In genomic region chr3:104176706-104177105, GRCh38 we compare ENCODE assay signal across 10 cellular contexts.
"Had no signal": no experiment of that assay in that cellular context is flagged by ENCODE, and none has a peak within 500 bp of the region (broad histone marks: within the 10 kb centered on the region; RNA-seq: fewer than 3 reads in every experiment).

No MANE protein-coding gene starts in this region.

- H3K9me3 Mint-ChIP-seq: GM23338, H9, IgD-negative memory B cell had no signal

- H3K4me3 ChIP-seq: GM23338 had no signal

- H2AFZ ChIP-seq: GM23338 had no signal

- H3K4me1 Mint-ChIP-seq: IgD-negative memory B cell had no signal

- ATAC-seq: GM23338, HepG2 had no signal

- H3K27me3 Mint-ChIP-seq: IgD-negative memory B cell had no signal

- H3K27ac ChIP-seq: HL-60, KMS-11 had no signal

- H3K9ac ChIP-seq: KMS-11 had no signal

- H3K27ac Mint-ChIP-seq: IgD-negative memory B cell had no signal

- DNase-seq: H9, HCEC 1CT, KBM-7 had no signal

- FAIRE-seq: H1, H54, HepG2 had no signal

- H3K4me3 Mint-ChIP-seq: GM23338, H9, IgD-negative memory B cell had no signal

- H3K4me2 ChIP-seq: KMS-11 had no signal

- H3K36me3 Mint-ChIP-seq: IgD-negative memory B cell had no signal
